In genomic region chr1:205726619-205727125, GRCh38 we compare ENCODE assay signal across 22 cellular contexts.
"Had no signal": no experiment of that assay in that cellular context is flagged by ENCODE, and none has a peak within 500 bp of the region (broad histone marks: within the 10 kb centered on the region; RNA-seq: fewer than 3 reads in every experiment).

No MANE protein-coding gene starts in this region.

- FAIRE-seq: bronchial epithelial cell had no signal

- H3K9me3 ChIP-seq: ascending aorta, body of pancreas, MG63, Peyer's patch, SJCRH30, SK-N-SH had no signal

- H3K27ac Mint-ChIP-seq: activated CD8-positive, alpha-beta T cell treated with anti-CD3 and anti-CD28 coated beads for 36 hours had no signal

- H3K27ac ChIP-seq: ascending aorta, body of pancreas, Peyer's patch, SJCRH30 had no signal

- H3K9me3 Mint-ChIP-seq: activated CD8-positive, alpha-beta T cell treated with anti-CD3 and anti-CD28 coated beads for 36 hours had no signal

- H3K27me3 Mint-ChIP-seq: activated CD8-positive, alpha-beta T cell treated with anti-CD3 and anti-CD28 coated beads for 36 hours had no signal

- H3K27me3 ChIP-seq: ascending aorta, body of pancreas, MG63, Peyer's patch, SJCRH30 had no signal

- ATAC-seq: activated CD4-positive, CD25-positive, alpha-beta regulatory T cell treated with anti-CD3 and anti-CD28 coated beads, Interleukin-2, amount 50 U/mL, for 24 hours; activated CD8-positive, alpha-beta T cell treated with anti-CD3 and anti-CD28 coated beads for 36 hours; body of pancreas had no signal

- H3K4me3 ChIP-seq: ascending aorta, body of pancreas, MG63, Peyer's patch, SJCRH30 had no signal

- H3K4me3 Mint-ChIP-seq: activated CD8-positive, alpha-beta T cell treated with anti-CD3 and anti-CD28 coated beads for 36 hours had no signal

- H3K4me2 ChIP-seq: SK-N-SH had no signal

- DNase-seq: activated CD4-positive, alpha-beta T cell treated with anti-CD3 and anti-CD28 coated beads for 4 hours; activated CD8-positive, alpha-beta memory T cell treated with anti-CD3 and anti-CD28 coated beads, Interleukin-2, amount 50 U/mL, for 4 hours; activated CD8-positive, alpha-beta T cell treated with anti-CD3 and anti-CD28 coated beads for 36 hours; activated naive CD4-positive, alpha-beta T cell treated with anti-CD3 and anti-CD28 coated beads, Interleukin-2, amount 50 U/mL, for 16 hours; amniotic stem cell; body of pancreas; MG63; MV-4-11; NCI-H1092 treated with DMSO at 0.1 percent for 48 hours; NCI-H1436; NCI-H1694 treated with DMSO at 0.1 percent for 48 hours; NCI-H2029 treated with DMSO at 0.1 percent for 48 hours; NCI-H446; NCI-H524; Peyer's patch; Right ventricle myocardium superior; SJCRH30; SK-N-SH; T-helper 1 cell had no signal

- H3K9ac ChIP-seq: SK-N-SH had no signal

- H3K4me1 ChIP-seq: ascending aorta, Peyer's patch, SJCRH30 had no signal
